In the genomic region with DNA sequence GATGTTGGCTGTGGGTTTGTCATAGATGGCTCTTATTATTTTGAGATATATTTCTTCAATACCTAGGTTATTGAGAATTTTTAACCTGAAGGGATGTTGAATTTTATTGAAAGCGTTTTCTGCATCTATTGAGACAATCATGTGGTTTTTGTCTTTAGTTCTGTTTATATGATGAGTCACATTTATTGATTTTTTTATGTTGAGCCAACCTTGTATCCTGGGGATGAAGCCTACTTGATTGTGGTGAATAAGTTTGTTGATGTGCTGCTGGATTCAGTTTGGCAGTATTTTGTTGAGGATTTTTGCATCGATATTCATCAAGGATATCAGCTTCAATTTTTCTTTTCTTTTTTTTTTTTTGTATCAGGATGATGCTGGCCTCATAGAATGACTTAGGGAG, we compare ENCODE assay signal across 1 cellular context.
TF ChIP-seq lines count a peak whose summit lies in the region.

No MANE protein-coding gene starts in this region.

TF ChIP-seq in WTC11, 78 proteins besides CTCF, POLR2A, EP300 and RAD21 (continued from another document):
- TF ChIP-seq, protein P1, sequence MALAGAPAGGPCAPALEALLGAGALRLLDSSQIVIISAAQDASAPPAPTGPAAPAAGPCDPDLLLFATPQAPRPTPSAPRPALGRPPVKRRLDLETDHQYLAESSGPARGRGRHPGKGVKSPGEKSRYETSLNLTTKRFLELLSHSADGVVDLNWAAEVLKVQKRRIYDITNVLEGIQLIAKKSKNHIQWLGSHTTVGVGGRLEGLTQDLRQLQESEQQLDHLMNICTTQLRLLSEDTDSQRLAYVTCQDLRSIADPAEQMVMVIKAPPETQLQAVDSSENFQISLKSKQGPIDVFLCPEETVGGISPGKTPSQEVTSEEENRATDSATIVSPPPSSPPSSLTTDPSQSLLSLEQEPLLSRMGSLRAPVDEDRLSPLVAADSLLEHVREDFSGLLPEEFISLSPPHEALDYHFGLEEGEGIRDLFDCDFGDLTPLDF (CRISPR knock-in tag; IDR thresholded peaks at IDR 0.05) = no peak
- TF ChIP-seq ESRRA (CRISPR knock-in tag; IDR thresholded peaks at IDR 0.05; ENCODE audit: borderline replicate concordance) (no peak), ZNF232 (CRISPR knock-in tag; IDR thresholded peaks at IDR 0.05) (no peak), SOX15 (CRISPR knock-in tag; IDR thresholded peaks at IDR 0.05) (no peak)
TF ChIP-seq in WTC11: peak in this region for 0.
